Comparison of ENCODE assay signal across 9 cellular contexts in the genomic region with DNA sequence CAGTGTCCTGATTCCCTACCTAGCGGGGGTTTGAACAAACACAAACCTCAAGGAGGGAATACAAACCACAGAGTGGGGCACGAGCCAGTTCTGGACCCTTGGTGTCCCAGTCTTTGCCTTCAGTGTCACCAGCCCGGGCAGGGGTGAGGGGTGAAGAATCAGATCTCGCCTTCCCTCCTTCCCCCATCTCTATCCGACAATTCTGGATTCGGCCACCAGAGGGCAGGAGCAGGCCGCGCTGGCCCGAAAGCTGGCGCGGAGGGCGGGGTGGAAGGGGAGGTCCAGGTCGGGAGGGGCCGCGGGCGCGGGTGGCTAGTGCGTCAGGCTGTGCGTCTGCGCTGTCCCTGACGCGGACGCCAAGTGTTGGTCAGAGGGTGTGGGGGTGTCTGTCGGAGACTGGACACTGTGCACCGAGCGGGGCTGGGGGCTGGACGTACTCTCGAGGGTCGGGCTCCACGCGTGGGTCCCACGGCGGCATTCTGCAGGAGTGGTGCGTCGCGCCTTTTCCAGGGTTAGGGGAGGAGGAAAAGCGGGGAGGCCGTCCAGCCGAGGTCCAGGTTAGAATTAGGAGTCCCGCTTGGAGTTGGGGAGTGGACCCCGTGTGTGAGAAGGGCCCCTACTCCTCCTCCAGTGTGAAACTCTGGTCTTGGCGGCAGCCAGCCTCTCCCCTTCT. TPM values are rescaled to one million over a fixed set of nuclear protein-coding genes. Genes with fewer than 3 reads are reported as not detected.
A peak's percentile ranks its signal among the peaks of the same experiment; 100 is the strongest.
DNase-seq lines count a peak whose midpoint lies in the region; ATAC-seq lines count a peak whose summit lies in the region.
"Had no signal": no experiment of that assay in that cellular context is flagged by ENCODE, and none has a peak within 500 bp of the region (broad histone marks: within the 10 kb centered on the region; RNA-seq: fewer than 3 reads in every experiment).

No MANE protein-coding gene starts in this region.

- no peaks in the 10 kb centered on the region for H3K36me3 Mint-ChIP-seq in activated CD8-positive, alpha-beta T cell treated with anti-CD3 and anti-CD28 coated beads, Interleukin-2, amount 10 ng/mL, durations not matched to agents 7 days and 5 days (ENCODE audit: low read depth)
- no peaks in the 10 kb centered on the region for H3K36me3 Mint-ChIP-seq in memory B cell

- ATAC-seq in HG03460 (IDR thresholded peaks at IDR 0.05; ENCODE audit: unreplicated experiment): peak; percentile 65
- peak; percentile 61 for ATAC-seq in activated CD8-positive, alpha-beta T cell treated with anti-CD3 and anti-CD28 coated beads, Interleukin-2, amount 10 ng/mL, durations not matched to agents 7 days and 5 days
- peak; percentile 76 for ATAC-seq in memory B cell (ENCODE audit: low read depth)
- ATAC-seq in GM21717 (IDR thresholded peaks at IDR 0.05; ENCODE audit: unreplicated experiment): no peak

- peaks cover 83% of the 10 kb centered on the region for H3K27me3 Mint-ChIP-seq in activated CD8-positive, alpha-beta T cell treated with anti-CD3 and anti-CD28 coated beads, Interleukin-2, amount 10 ng/mL, durations not matched to agents 7 days and 5 days (ENCODE audit: low read depth)
- H3K27me3 Mint-ChIP-seq in memory B cell: peaks cover 37% of the 10 kb centered on the region

- peak; percentile 13 for DNase-seq in GDM1 (lab: John Stamatoyannopoulos, UW)
- peak; percentile 88 for DNase-seq in NCI-H69 (lab: John Stamatoyannopoulos, UW)
- DNase-seq in activated CD8-positive, alpha-beta T cell treated with anti-CD3 and anti-CD28 coated beads, Interleukin-2, amount 10 ng/mL, durations not matched to agents 7 days and 5 days: peak; percentile 81
- DNase-seq in effector memory CD4-positive, alpha-beta T cell: peak; percentile 41 to 59 (median 52)
- DNase-seq in memory B cell (ENCODE audit: low spot score in 2 of 2): peak; percentile 77 to 89
- DNase-seq in stimulated activated CD8-positive, alpha-beta memory T cell treated with anti-CD3 and anti-CD28 coated beads, Interleukin-12 subunit alpha, Interleukin-12 subunit beta, amount 100 ng/mL, for 1 hour (ENCODE audit: low read depth): peak; percentile 52

- H3K4me1 Mint-ChIP-seq in activated CD8-positive, alpha-beta T cell treated with anti-CD3 and anti-CD28 coated beads, Interleukin-2, amount 10 ng/mL, durations not matched to agents 7 days and 5 days (ENCODE audit: low read depth): peaks cover 8% of the 10 kb centered on the region
- peaks cover 11% of the 10 kb centered on the region for H3K4me1 Mint-ChIP-seq in memory B cell

- no peak overlapping the region for H3K4me3 Mint-ChIP-seq in activated CD8-positive, alpha-beta T cell treated with anti-CD3 and anti-CD28 coated beads, Interleukin-2, amount 10 ng/mL, durations not matched to agents 7 days and 5 days
- peak overlapping the region; percentile 35 for H3K4me3 Mint-ChIP-seq in memory B cell

- H3K27ac ChIP-seq in effector memory CD4-positive, alpha-beta T cell (ENCODE audit: insufficient read depth, low read length, poor library complexity, severe bottlenecking): no peak overlapping the region
- H3K27ac ChIP-seq: skin epidermis had no signal

- no peaks in the 10 kb centered on the region for H3K9me3 Mint-ChIP-seq in activated CD8-positive, alpha-beta T cell treated with anti-CD3 and anti-CD28 coated beads, Interleukin-2, amount 10 ng/mL, durations not matched to agents 7 days and 5 days (ENCODE audit: insufficient read depth)
- H3K9me3 Mint-ChIP-seq in memory B cell: no peaks in the 10 kb centered on the region

- H3K4me1 ChIP-seq in effector memory CD4-positive, alpha-beta T cell (ENCODE audit: control insufficient read depth, insufficient read depth, low read length, poor library complexity, severe bottlenecking): peaks cover 25% of the 10 kb centered on the region

- H3K9me3 ChIP-seq in effector memory CD4-positive, alpha-beta T cell (ENCODE audit: control insufficient read depth, low read length): no peaks in the 10 kb centered on the region

- peaks cover 66% of the 10 kb centered on the region for H3K27me3 ChIP-seq in effector memory CD4-positive, alpha-beta T cell (replicated peaks; ENCODE audit: control insufficient read depth, insufficient read depth, low read length, poor library complexity, severe bottlenecking)

- H3K27ac Mint-ChIP-seq in activated CD8-positive, alpha-beta T cell treated with anti-CD3 and anti-CD28 coated beads, Interleukin-2, amount 10 ng/mL, durations not matched to agents 7 days and 5 days: no peak overlapping the region
- no peak overlapping the region for H3K27ac Mint-ChIP-seq in memory B cell

- H3K36me3 ChIP-seq in effector memory CD4-positive, alpha-beta T cell (ENCODE audit: control insufficient read depth, insufficient read depth, low read length): no peaks in the 10 kb centered on the region

- CTCF ChIA-PET in activated CD8-positive, alpha-beta T cell treated with anti-CD3 and anti-CD28 coated beads, Interleukin-2, amount 10 ng/mL, durations not matched to agents 7 days and 5 days (lab: Charles Lee): interaction anchor here (1.0 to 4.9 kb wide), 15 partner anchors 9 to 216 kb away, joined by 3 to 58 read pairs (median 5); a partner anchor contains a TSS

- H3K4me3 ChIP-seq in effector memory CD4-positive, alpha-beta T cell (ENCODE audit: insufficient read depth, low read depth, low read length, poor library complexity, severe bottlenecking): peak overlapping the region; percentile 28

- POLR2A ChIA-PET in activated CD8-positive, alpha-beta T cell treated with anti-CD3 and anti-CD28 coated beads, Interleukin-2, amount 10 ng/mL, durations not matched to agents 7 days and 5 days (lab: Charles Lee): no interaction called here

RNA-seq across cellular contexts. Expression of a gene that starts 2.9 kb away (rescaled TPM):
- not detected for total RNA-seq in activated CD8-positive, alpha-beta T cell treated with anti-CD3 and anti-CD28 coated beads, Interleukin-2, amount 10 ng/mL, durations not matched to agents 7 days and 5 days

RNA-seq across cellular contexts. Expression of a gene that starts 11.1 kb away (rescaled TPM):
- total RNA-seq in activated CD8-positive, alpha-beta T cell treated with anti-CD3 and anti-CD28 coated beads, Interleukin-2, amount 10 ng/mL, durations not matched to agents 7 days and 5 days: not detected

RNA-seq across cellular contexts. Expression of a gene that starts 36.6 kb away (rescaled TPM):
- not detected for total RNA-seq in activated CD8-positive, alpha-beta T cell treated with anti-CD3 and anti-CD28 coated beads, Interleukin-2, amount 10 ng/mL, durations not matched to agents 7 days and 5 days

RNA-seq across cellular contexts. Expression of a gene that starts 45.2 kb away (rescaled TPM):
- total RNA-seq in activated CD8-positive, alpha-beta T cell treated with anti-CD3 and anti-CD28 coated beads, Interleukin-2, amount 10 ng/mL, durations not matched to agents 7 days and 5 days: not detected

Comparison
In these comparisons a context has a peak if more than half of its experiments do, and no peak if none do; other contexts are left out.
1. DNase-seq: peak in every context shown above with its lines; median percentile 88 in NCI-H69; 83 in memory B cell; 81 in activated CD8-positive, alpha-beta T cell treated with anti-CD3 and anti-CD28 coated beads, Interleukin-2, amount 10 ng/mL, durations not matched to agents 7 days and 5 days; 52 in effector memory CD4-positive, alpha-beta T cell; 52 in stimulated activated CD8-positive, alpha-beta memory T cell treated with anti-CD3 and anti-CD28 coated beads, Interleukin-12 subunit alpha, Interleukin-12 subunit beta, amount 100 ng/mL, for 1 hour; 13 in GDM1.